ENCODE assay signal across 23 cellular contexts in the genomic region with DNA sequence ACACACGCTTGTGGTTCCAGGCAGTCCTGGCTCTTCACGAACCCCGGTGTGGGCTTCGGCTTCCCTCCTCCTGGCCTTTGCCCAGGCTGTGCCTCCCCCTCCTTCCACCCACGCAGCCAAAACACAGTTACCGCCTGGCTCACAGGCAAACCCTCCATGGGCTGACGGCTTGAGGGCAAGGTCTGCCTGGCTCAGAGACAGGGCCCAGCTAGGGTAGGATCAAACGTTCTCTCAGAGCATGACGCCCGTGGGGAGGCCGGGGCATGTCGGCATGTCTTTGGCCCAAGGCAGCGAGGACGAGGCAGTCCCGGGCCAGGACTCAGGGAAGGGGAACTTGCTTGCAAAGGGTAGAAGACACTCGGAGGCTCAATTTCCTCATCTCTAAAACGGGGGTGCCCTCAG. TPM values are rescaled to one million over a fixed set of nuclear protein-coding genes. Genes with fewer than 3 reads are reported as not detected.
"Had no signal": no experiment of that assay in that cellular context is flagged by ENCODE, and none has a peak within 500 bp of the region (broad histone marks: within the 10 kb centered on the region; RNA-seq: fewer than 3 reads in every experiment).

No MANE protein-coding gene starts in this region.

- H3K36me3 Mint-ChIP-seq: activated naive CD8-positive, alpha-beta T cell; neural progenitor cell had no signal

- H3K27ac ChIP-seq: breast epithelium, esophagus squamous epithelium, neural progenitor cell, right atrium auricular region, spleen, testis had no signal

- H3K27me3 Mint-ChIP-seq: activated naive CD8-positive, alpha-beta T cell had no signal

- H3K4me3 ChIP-seq: breast epithelium, esophagus squamous epithelium, neural progenitor cell, right atrium auricular region, spleen, testis had no signal

- H3K4me3 Mint-ChIP-seq: activated naive CD8-positive, alpha-beta T cell; neural progenitor cell had no signal

- DNase-seq: activated CD4-positive, alpha-beta T cell treated with anti-CD3 and anti-CD28 coated beads, Interleukin-2, amount 50 U/mL, for 1 hour; activated CD4-positive, CD25-positive, alpha-beta regulatory T cell; activated gamma-delta T cell; anterior cingulate cortex; esophagus squamous epithelium; foreskin fibroblast; head of caudate nucleus; spleen; stimulated activated CD4-positive, alpha-beta T cell treated with anti-CD3 and anti-CD28 coated beads, Interleukin-1b, Interleukin-23, amount 100 ng/mL, for 48 hours; stimulated activated naive CD4-positive, alpha-beta T cell treated with Interleukin-2 at 50 U/mL for 16 hours; testis had no signal

- H2AFZ ChIP-seq: neural progenitor cell had no signal

- H3K36me3 ChIP-seq: breast epithelium, esophagus squamous epithelium, neural progenitor cell, right atrium auricular region, spleen had no signal

- H3K4me1 ChIP-seq: breast epithelium, right atrium auricular region, testis had no signal

- H3K9me3 ChIP-seq: breast epithelium, esophagus squamous epithelium, right atrium auricular region, spleen, testis had no signal

- H3K27ac Mint-ChIP-seq: activated naive CD8-positive, alpha-beta T cell had no signal

- H3K4me2 ChIP-seq: neural progenitor cell had no signal

- H3K27me3 ChIP-seq: breast epithelium, esophagus squamous epithelium, neural progenitor cell, right atrium auricular region, spleen, testis had no signal

- H3K9ac ChIP-seq: neural progenitor cell had no signal

- FAIRE-seq: islet of Langerhans had no signal

- H3K9me3 Mint-ChIP-seq: neural progenitor cell had no signal

RNA-seq across cellular contexts. Expression of gene SLC25A47, which starts 2.1 kb away (rescaled TPM):
- total RNA-seq: activated CD8-positive, alpha-beta memory T cell treated with anti-CD3 and anti-CD28 coated beads for 36 hours; cerebellum; dermis microvascular lymphatic vessel endothelial cell; esophagus squamous epithelium; lower leg skin; mesenteric fat pad; right atrium auricular region; spleen; T-helper 2 cell treated with Interferon-gamma antibody and Interleukin-4, amounts not matched to agents 100 ng/mL and 5 ng/mL, for 36 hours; urinary bladder had no signal
